Comparison of ENCODE assay signal across 29 cellular contexts in genomic region chr4:171966356-171966755, GRCh38.
"Had no signal": no experiment of that assay in that cellular context is flagged by ENCODE, and none has a peak within 500 bp of the region (broad histone marks: within the 10 kb centered on the region; RNA-seq: fewer than 3 reads in every experiment).

No MANE protein-coding gene starts in this region.

- H3K9me3 Mint-ChIP-seq: nephron had no signal

- H3K36me3 ChIP-seq: heart right ventricle, left lung, lower lobe of right lung, pancreas, prostate gland, suprapubic skin, thoracic aorta, tibial artery, upper lobe of right lung had no signal

- H3K27me3 ChIP-seq: heart right ventricle, hepatocyte, left lung, pancreas, suprapubic skin, tibial artery, upper lobe of right lung had no signal

- H3K4me2 ChIP-seq: hepatocyte had no signal

- H3K4me3 Mint-ChIP-seq: naive thymus-derived CD8-positive, alpha-beta T cell; nephron; neural crest cell; stimulated activated effector memory CD8-positive, alpha-beta T cell treated with anti-CD3 and anti-CD28 coated beads, Interleukin-12 subunit alpha, Interleukin-12 subunit beta, amount 100 ng/mL, for 72 hours; stimulated activated naive CD8-positive, alpha-beta T cell treated with anti-CD3 and anti-CD28 coated beads, Interleukin-15, Interleukin-2, amounts not matched to agents 100 ng/mL and 50 ng/mL, for 24 hours had no signal

- H2AFZ ChIP-seq: hepatocyte had no signal

- H3K27ac Mint-ChIP-seq: naive thymus-derived CD8-positive, alpha-beta T cell; nephron; stimulated activated effector memory CD8-positive, alpha-beta T cell treated with anti-CD3 and anti-CD28 coated beads, Interleukin-12 subunit alpha, Interleukin-12 subunit beta, amount 100 ng/mL, for 72 hours; stimulated activated naive CD8-positive, alpha-beta T cell treated with anti-CD3 and anti-CD28 coated beads, Interleukin-15, Interleukin-2, amounts not matched to agents 100 ng/mL and 50 ng/mL, for 24 hours had no signal

- H3K4me1 Mint-ChIP-seq: naive thymus-derived CD8-positive, alpha-beta T cell; nephron; neural crest cell; stimulated activated effector memory CD8-positive, alpha-beta T cell treated with anti-CD3 and anti-CD28 coated beads, Interleukin-12 subunit alpha, Interleukin-12 subunit beta, amount 100 ng/mL, for 72 hours had no signal

- H3K9me3 ChIP-seq: left lung, lower lobe of right lung, pancreas, prostate gland, suprapubic skin, thoracic aorta, tibial artery, upper lobe of right lung had no signal

- ATAC-seq: heart right ventricle; left colon; left lung; lower lobe of right lung; naive thymus-derived CD8-positive, alpha-beta T cell; pancreas; right cardiac atrium; sciatic nerve; stimulated activated effector memory CD8-positive, alpha-beta T cell treated with anti-CD3 and anti-CD28 coated beads, Interleukin-12 subunit alpha, Interleukin-12 subunit beta, amount 100 ng/mL, for 72 hours; upper lobe of right lung had no signal

- H3K4me3 ChIP-seq: heart right ventricle, hepatocyte, left lung, lower lobe of right lung, pancreas, prostate gland, skin epidermis, suprapubic skin, thoracic aorta, tibial artery, upper lobe of right lung had no signal

- DNase-seq: heart right ventricle; kidney; left colon; left lung; lower lobe of right lung; mammary epithelial cell; mesenchymal stem cell; naive thymus-derived CD8-positive, alpha-beta T cell; nucleus accumbens; pancreas; posterior cingulate gyrus; retina; right cardiac atrium; stimulated activated CD4-positive, alpha-beta T cell treated with anti-CD3 and anti-CD28 coated beads, Interleukin-12 subunit alpha, Interleukin-12 subunit beta, amount 100 ng/mL, for 4 hours; stimulated activated CD4-positive, alpha-beta T cell treated with anti-CD3 and anti-CD28 coated beads, Interleukin-15, amount 100 ng/mL, for 24 hours; stimulated activated CD4-positive, alpha-beta T cell treated with anti-CD3 and anti-CD28 coated beads, Interleukin-4, amount 100 ng/mL, for 24 hours; stimulated activated naive CD4-positive, alpha-beta T cell; tibial artery; upper lobe of right lung had no signal

- H3K27ac ChIP-seq: heart right ventricle, hepatocyte, left lung, lower lobe of right lung, pancreas, prostate gland, skin epidermis, suprapubic skin, thoracic aorta, tibial artery, upper lobe of right lung had no signal

- H3K79me2 ChIP-seq: hepatocyte had no signal

- H3K36me3 Mint-ChIP-seq: naive thymus-derived CD8-positive, alpha-beta T cell; stimulated activated effector memory CD8-positive, alpha-beta T cell treated with anti-CD3 and anti-CD28 coated beads, Interleukin-12 subunit alpha, Interleukin-12 subunit beta, amount 100 ng/mL, for 72 hours had no signal

- H3K27me3 Mint-ChIP-seq: stimulated activated naive CD8-positive, alpha-beta T cell treated with anti-CD3 and anti-CD28 coated beads, Interleukin-15, Interleukin-2, amounts not matched to agents 100 ng/mL and 50 ng/mL, for 24 hours had no signal

- H3K4me1 ChIP-seq: heart right ventricle, left lung, lower lobe of right lung, pancreas, prostate gland, suprapubic skin, tibial artery, upper lobe of right lung had no signal
